14 cellular contexts compared by ENCODE assay signal in genomic region chr5:180289433-180289832, GRCh38. TPM values are rescaled to one million over a fixed set of nuclear protein-coding genes. Genes with fewer than 3 reads are reported as not detected.
DNase-seq lines count a peak whose midpoint lies in the region; ATAC-seq and TF ChIP-seq lines count a peak whose summit lies in the region.
"Had no signal": no experiment of that assay in that cellular context is flagged by ENCODE, and none has a peak within 500 bp of the region (broad histone marks: within the 10 kb centered on the region; RNA-seq: fewer than 3 reads in every experiment).

No MANE protein-coding gene starts in this region.

- H3K9ac ChIP-seq in neural cell (ENCODE audit: low read length) = no peak overlapping the region

- no peak for ATAC-seq in GM19467 (IDR thresholded peaks at IDR 0.05; ENCODE audit: unreplicated experiment)
- no peak for ATAC-seq in activated T-helper 17 cell treated with anti-CD3 and anti-CD28 coated beads, Interleukin-2, amount 50 U/mL, for 72 hours (replicated peaks)
- ATAC-seq: Right ventricle myocardium inferior had no signal

- peak overlapping the region; percentile 87 for H3K4me3 ChIP-seq in neural cell (ENCODE audit: low read length)
- H3K4me3 ChIP-seq in foreskin fibroblast (ENCODE audit: low read depth in 1 of 2, low read length in 2 of 2) = no peak overlapping the region
- H3K4me3 ChIP-seq: ovary had no signal

- no peak overlapping the region for H2AFZ ChIP-seq in neural cell (ENCODE audit: low read depth, low read length)

- H3K4me1 Mint-ChIP-seq in MCF 10A (ENCODE audit: insufficient read depth, unreplicated experiment) = peaks cover 47% of the 10 kb centered on the region
- H3K4me1 Mint-ChIP-seq in activated T-helper 17 cell treated with anti-CD3 and anti-CD28 coated beads, Interleukin-2, amount 50 U/mL, for 72 hours = peaks cover 29% of the 10 kb centered on the region

- H3K27me3 Mint-ChIP-seq in MCF 10A (ENCODE audit: insufficient read depth, unreplicated experiment) = no peaks in the 10 kb centered on the region
- no peaks in the 10 kb centered on the region for H3K27me3 Mint-ChIP-seq in activated T-helper 17 cell treated with anti-CD3 and anti-CD28 coated beads, Interleukin-2, amount 50 U/mL, for 72 hours

- no peaks in the 10 kb centered on the region for H3K9me3 Mint-ChIP-seq in MCF 10A (ENCODE audit: unreplicated experiment)
- no peaks in the 10 kb centered on the region for H3K9me3 Mint-ChIP-seq in activated T-helper 17 cell treated with anti-CD3 and anti-CD28 coated beads, Interleukin-2, amount 50 U/mL, for 72 hours
- H3K9me3 Mint-ChIP-seq: HFFc6 had no signal

- POLR2A ChIA-PET in MCF 10A (lab: Yijun Ruan, JAX) = interaction anchor here (0.6 to 2.5 kb wide), 16 partner anchors 13 to 321 kb away, joined by 3 to 12 read pairs (median 4); no protein-coding TSS in a partner anchor

- no peak for TF ChIP-seq RAD21 in neural cell (conservative IDR thresholded peaks at IDR 0.05)

- CTCF ChIA-PET in MCF 10A (lab: Yijun Ruan, JAX) = interaction anchor here (0.5 to 3.3 kb wide), 16 partner anchors 10 to 501 kb away, joined by 3 to 32 read pairs (median 4); no protein-coding TSS in a partner anchor

- DNase-seq in ELF-1 (ENCODE audit: low read depth, low spot score) (peak; percentile 80), NCI-H2029 treated with DMSO at 0.1 percent for 48 hours (lab: John Stamatoyannopoulos, UW) (peak; percentile 84), MCF 10A (ENCODE audit: unreplicated experiment) (peak; percentile 87), foreskin fibroblast (no peak)
- DNase-seq in NK-92 treated with Interleukin-12 subunit alpha and Interleukin-12 subunit beta, amount 100 ng/mL, for 24 hours (lab: John Stamatoyannopoulos, UW) = no peak
- DNase-seq: activated effector memory CD4-positive, alpha-beta T cell treated with anti-CD3 and anti-CD28 coated beads, Interleukin-2, amount 50 U/mL, for 16 hours; effector CD4-positive, alpha-beta T cell; HFFc6; NCI-H446 treated with DMSO at 0.1 percent for 48 hours; ovary had no signal

- H3K79me2 ChIP-seq in neural cell (replicated peaks; ENCODE audit: insufficient read depth, low read length) = peaks cover 44% of the 10 kb centered on the region

- H3K27ac Mint-ChIP-seq in MCF 10A (ENCODE audit: low read depth, unreplicated experiment) = peak overlapping the region; percentile 17
- H3K27ac Mint-ChIP-seq in activated T-helper 17 cell treated with anti-CD3 and anti-CD28 coated beads, Interleukin-2, amount 50 U/mL, for 72 hours = no peak overlapping the region
- H3K27ac Mint-ChIP-seq: HFFc6 had no signal

- TF ChIP-seq EP300 in neural cell (conservative IDR thresholded peaks at IDR 0.05; ENCODE audit: poor library complexity, severe bottlenecking) = no peak

- no peak overlapping the region for H3K4me2 ChIP-seq in neural cell (ENCODE audit: low read length)

- no peaks in the 10 kb centered on the region for H3K9me3 ChIP-seq in neural cell (ENCODE audit: low read length)
- H3K9me3 ChIP-seq: ovary had no signal

- H3K36me3 Mint-ChIP-seq in MCF 10A (ENCODE audit: insufficient read depth, unreplicated experiment) = peaks cover 25% of the 10 kb centered on the region
- H3K36me3 Mint-ChIP-seq in activated T-helper 17 cell treated with anti-CD3 and anti-CD28 coated beads, Interleukin-2, amount 50 U/mL, for 72 hours (ENCODE audit: low read depth) = peaks cover 27% of the 10 kb centered on the region

- no peaks in the 10 kb centered on the region for H3F3A ChIP-seq in neural cell (ENCODE audit: insufficient read depth, low read length, poor library complexity, severe bottlenecking)

- H3K4me3 Mint-ChIP-seq in MCF 10A (ENCODE audit: unreplicated experiment) = peak overlapping the region; percentile 71
- H3K4me3 Mint-ChIP-seq in activated T-helper 17 cell treated with anti-CD3 and anti-CD28 coated beads, Interleukin-2, amount 50 U/mL, for 72 hours = no peak overlapping the region

- no TSS peak for BruUV-seq in MCF 10A (replicated peaks; lab: Mats Ljungman, UMichigan)

- H4K20me1 ChIP-seq in neural cell (ENCODE audit: insufficient read depth) = no peaks in the 10 kb centered on the region

- H3K27me3 ChIP-seq in neural cell (ENCODE audit: insufficient read depth, low read depth, low read length) = no peaks in the 10 kb centered on the region
- H3K27me3 ChIP-seq: ovary had no signal

- no peaks in the 10 kb centered on the region for H3K9me2 ChIP-seq in neural cell (ENCODE audit: insufficient read depth, low read length)

- no peaks in the 10 kb centered on the region for H3K36me3 ChIP-seq in neural cell (ENCODE audit: insufficient read depth, low read length)
- H3K36me3 ChIP-seq: ovary had no signal

- no peak for TF ChIP-seq CTCF in MCF 10A (IDR thresholded peaks at IDR 0.05; ENCODE audit: unreplicated experiment)
- no peak for TF ChIP-seq CTCF in neural cell (IDR thresholded peaks at IDR 0.05; ENCODE audit: poor library complexity, severe bottlenecking)
- no peak for TF ChIP-seq CTCF in foreskin fibroblast (IDR thresholded peaks at IDR 0.05; ENCODE audit: low read depth, low read length)

- no peak overlapping the region for H3K27ac ChIP-seq in neural cell (ENCODE audit: low read length)
- H3K27ac ChIP-seq: ovary had no signal

- intact Hi-C loops in MCF 10A (cut with micrococcal nuclease) = no loop called here

TF ChIP-seq in neural cell, 6 proteins besides CTCF, POLR2A, EP300 and RAD21:
- no peak for TF ChIP-seq REST (IDR thresholded peaks at IDR 0.05; ENCODE audit: borderline replicate concordance)
- no peak for TF ChIP-seq SMC3 (conservative IDR thresholded peaks at IDR 0.05; ENCODE audit: poor library complexity)
- TF ChIP-seq MXI1 (conservative IDR thresholded peaks at IDR 0.05; ENCODE audit: poor library complexity, severe bottlenecking) = no peak
- TF ChIP-seq EZH2 (IDR thresholded peaks at IDR 0.05; ENCODE audit: borderline replicate concordance, insufficient read depth, low read length, poor library complexity, severe bottlenecking) = no peak
- TF ChIP-seq POLR2AphosphoS5 (IDR thresholded peaks at IDR 0.05) = no peak
- TF ChIP-seq TAF1 (IDR thresholded peaks at IDR 0.05; ENCODE audit: low read depth) = no peak

RNA-seq across cellular contexts. Expression of gene MAPK9, which starts 2.5 kb away (rescaled TPM):
- total RNA-seq in MCF 10A (2022) = 64.0 and 70.8 TPM in 2 replicates
- 64.9 and 73.9 TPM in 2 replicates for polyA plus RNA-seq in neural cell
- 105 and 109 TPM in 2 replicates for polyA minus RNA-seq in neural cell
- total RNA-seq in activated T-helper 17 cell treated with anti-CD3 and anti-CD28 coated beads, Interleukin-2, amount 50 U/mL, for 72 hours = 10 to 100 TPM; 24.6 to 41.3 TPM

Comparison
In these comparisons a context has a peak if more than half of its experiments do, and no peak if none do; other contexts are left out.
1. DNase-seq: peak in ELF-1 (single experiment), NCI-H2029 treated with DMSO at 0.1 percent for 48 hours (single experiment) and MCF 10A (single experiment); none in foreskin fibroblast (0 of 2) and NK-92 treated with Interleukin-12 subunit alpha and Interleukin-12 subunit beta, amount 100 ng/mL, for 24 hours (single experiment).